ENCODE assay signal across 12 cellular contexts in genomic region chr12:114691810-114692557, GRCh38. TPM values are rescaled to one million over a fixed set of nuclear protein-coding genes. Genes with fewer than 3 reads are reported as not detected.
DNase-seq lines count a peak whose midpoint lies in the region; ATAC-seq and TF ChIP-seq lines count a peak whose summit lies in the region.
"Had no signal": no experiment of that assay in that cellular context is flagged by ENCODE, and none has a peak within 500 bp of the region (broad histone marks: within the 10 kb centered on the region; RNA-seq: fewer than 3 reads in every experiment).

No MANE protein-coding gene starts in this region.

- H3K4me2 ChIP-seq in IMR-90 (ENCODE audit: low read depth, low read length) (peak overlapping the region; percentile 96), MM.1S (ENCODE audit: low read depth, low read length) (no peak overlapping the region)

- H3K4me1 ChIP-seq in IMR-90 (ENCODE audit: control insufficient read depth, insufficient read depth, low read length): peaks cover 24% of the 10 kb centered on the region
- peaks cover 7 to 13% of the 10 kb centered on the region in 2 donors for H3K4me1 ChIP-seq in duodenal mucosa (ENCODE audit: control insufficient read depth in 1 of 2, insufficient read depth in 2 of 2, low read length in 2 of 2)
- H3K4me1 ChIP-seq in lung (ENCODE audit: control insufficient read depth in 2 of 2, insufficient read depth in 2 of 2, low read length in 2 of 2): peaks cover 0 to under 1% of the 10 kb centered on the region in 2 donors
- peaks cover 0 to 12% of the 10 kb centered on the region in 2 donors for H3K4me1 ChIP-seq in thoracic aorta (ENCODE audit: control insufficient read depth in 1 of 2, low read depth in 2 of 2)
- H3K4me1 ChIP-seq in MM.1S (ENCODE audit: low read length): no peaks in the 10 kb centered on the region
- no peaks in the 10 kb centered on the region for H3K4me1 ChIP-seq in SJCRH30

- H2AK9ac ChIP-seq in IMR-90 (replicated peaks; ENCODE audit: low read depth, low read length, poor library complexity): peak overlapping the region; percentile 92

- peak overlapping the region; percentile 96; the same call in 2 of the 3 replicates for H2BK15ac ChIP-seq in IMR-90 (ENCODE audit: low read depth, low read length)

- no peak for TF ChIP-seq RAD21 in IMR-90 (IDR thresholded peaks at IDR 0.05; ENCODE audit: low read length)

- ATAC-seq in IMR-90 (ENCODE audit: low read depth) (peak; percentile 27), lung (ENCODE audit: insufficient read depth, low FRiP score) (no peak), thoracic aorta (ENCODE audit: insufficient number of reproducible peaks, low FRiP score, low read depth) (no peak)
- no peak for ATAC-seq in activated CD4-positive, alpha-beta T cell treated with anti-CD3 and anti-CD28 coated beads for 36 hours

- H3K27me3 ChIP-seq in IMR-90 (ENCODE audit: control insufficient read depth, insufficient read depth, low read length) (no peaks in the 10 kb centered on the region), duodenal mucosa (ENCODE audit: control insufficient read depth in 1 of 2, insufficient read depth in 2 of 2, low read length in 2 of 2) (peaks cover 60 to 95% of the 10 kb centered on the region in 2 donors), lung (ENCODE audit: control insufficient read depth, insufficient read depth) (no peaks in the 10 kb centered on the region), thoracic aorta (replicated peaks; ENCODE audit: insufficient read depth) (peaks cover 33% of the 10 kb centered on the region), MM.1S (replicated peaks; ENCODE audit: insufficient read depth, low read length) (no peaks in the 10 kb centered on the region; the same call in 1 of the 2 replicates), SJCRH30 (no peaks in the 10 kb centered on the region; the same call in 1 of the 2 replicates)

- H4K91ac ChIP-seq in IMR-90 (ENCODE audit: insufficient read depth, low read depth, low read length): peak overlapping the region; percentile 96

- H3K9me1 ChIP-seq in IMR-90 (ENCODE audit: insufficient read depth, low read length): peaks cover 4% of the 10 kb centered on the region

- in situ Hi-C loops in IMR-90 (cut with MboI; ENCODE audit: low sequenced_read_pairs): no loop called here

- H2BK5ac ChIP-seq in IMR-90 (ENCODE audit: low read depth, low read length, poor library complexity, severe bottlenecking): peak overlapping the region; percentile 49

- H3K27ac ChIP-seq in IMR-90 (ENCODE audit: insufficient read depth, low read length) (peak overlapping the region; percentile 83), duodenal mucosa (ENCODE audit: low read depth, low read length) (no peak overlapping the region), lung (ENCODE audit: low read depth in 1 of 2, low read length in 1 of 2) (peak overlapping the region in 1 of 2 donors; percentile 87), thoracic aorta (no peak overlapping the region), MM.1S (ENCODE audit: low read length) (no peak overlapping the region), SJCRH30 (no peak overlapping the region)

- H2BK20ac ChIP-seq in IMR-90 (ENCODE audit: low read depth, low read length): peak overlapping the region; percentile 92

- peak overlapping the region; percentile 97 for H3K14ac ChIP-seq in IMR-90 (replicated peaks; ENCODE audit: low read depth, low read length)

- H2AK5ac ChIP-seq in IMR-90 (ENCODE audit: low read depth, low read length): peak overlapping the region; percentile 21

- peak overlapping the region; percentile 98 for H4K5ac ChIP-seq in IMR-90 (ENCODE audit: low read depth, low read length)

- POLR2A ChIA-PET in IMR-90 (lab: Charles Lee; ENCODE audit: unreplicated experiment): interaction anchor here (0.6 to 1.0 kb wide), 5 partner anchors 53 to 242 kb away, joined by 3 to 13 read pairs (median 6); no protein-coding TSS in a partner anchor
- POLR2A ChIA-PET in activated CD4-positive, alpha-beta T cell treated with anti-CD3 and anti-CD28 coated beads for 36 hours (lab: Charles Lee): no interaction called here

- peaks cover 16 to 48% of the 10 kb centered on the region in 2 experiments; a peak in 3 of 4 replicates for H3K79me1 ChIP-seq in IMR-90 (ENCODE audit: low read depth in 1 of 2, low read length in 2 of 2)

- peak overlapping the region; percentile 93 for H2AFZ ChIP-seq in IMR-90 (replicated peaks; ENCODE audit: low read length, poor library complexity)
- H2AFZ ChIP-seq in MM.1S (ENCODE audit: low read length): no peak overlapping the region

- H3K36me3 Mint-ChIP-seq in activated CD4-positive, alpha-beta T cell treated with anti-CD3 and anti-CD28 coated beads for 36 hours (ENCODE audit: low read depth): no peaks in the 10 kb centered on the region

- H3K36me3 ChIP-seq in IMR-90 (ENCODE audit: control insufficient read depth, insufficient read depth, low read length) (no peaks in the 10 kb centered on the region), duodenal mucosa (ENCODE audit: control insufficient read depth in 1 of 2, insufficient read depth in 2 of 2, low read length in 2 of 2) (no peaks in the 10 kb centered on the region), lung (ENCODE audit: control insufficient read depth in 2 of 2, insufficient read depth in 2 of 2, low read length in 2 of 2) (no peaks in the 10 kb centered on the region), thoracic aorta (no peaks in the 10 kb centered on the region), MM.1S (replicated peaks; ENCODE audit: insufficient read depth, low read length) (no peaks in the 10 kb centered on the region), SJCRH30 (no peaks in the 10 kb centered on the region)

- H3K56ac ChIP-seq in IMR-90 (ENCODE audit: extremely low read depth, insufficient read depth, low read length): peak overlapping the region; percentile 61; the same call in 1 of the 2 replicates

- no peak; the same call in 1 of the 2 replicates for TF ChIP-seq POLR2A in IMR-90 (IDR thresholded peaks at IDR 0.05; ENCODE audit: low read depth, low read length)

- H3K9me3 ChIP-seq in IMR-90 (ENCODE audit: control insufficient read depth, insufficient read depth, low read length) (no peaks in the 10 kb centered on the region), duodenal mucosa (ENCODE audit: control insufficient read depth in 1 of 2, low read length in 2 of 2) (no peaks in the 10 kb centered on the region), lung (ENCODE audit: control insufficient read depth in 2 of 2, insufficient read depth in 1 of 2, low read length in 1 of 2) (no peaks in the 10 kb centered on the region), thoracic aorta (no peaks in the 10 kb centered on the region), MM.1S (replicated peaks; ENCODE audit: insufficient read depth, low read length) (no peaks in the 10 kb centered on the region), SJCRH30 (replicated peaks) (no peaks in the 10 kb centered on the region)

- H4K20me1 ChIP-seq in IMR-90 (ENCODE audit: insufficient read depth, low read length): no peaks in the 10 kb centered on the region
- no peaks in the 10 kb centered on the region for H4K20me1 ChIP-seq in MM.1S (ENCODE audit: insufficient read depth, low read length)

- peak overlapping the region; percentile 85 for H3K18ac ChIP-seq in IMR-90 (ENCODE audit: low read depth, low read length)

- H3K9ac ChIP-seq in IMR-90 (ENCODE audit: low read depth, low read length) (peak overlapping the region; percentile 85), duodenal mucosa (ENCODE audit: low read depth in 1 of 2, low read length in 2 of 2) (peak overlapping the region; percentile 17 to 51), MM.1S (ENCODE audit: low read length) (no peak overlapping the region)

- peaks cover 2% of the 10 kb centered on the region for H3K4me1 Mint-ChIP-seq in activated CD4-positive, alpha-beta T cell treated with anti-CD3 and anti-CD28 coated beads for 36 hours
- H3K4me1 Mint-ChIP-seq: central memory CD8-positive, alpha-beta T cell had no signal

- H3K4me3 Mint-ChIP-seq in activated CD4-positive, alpha-beta T cell treated with anti-CD3 and anti-CD28 coated beads for 36 hours: no peak overlapping the region
- H3K4me3 Mint-ChIP-seq: central memory CD8-positive, alpha-beta T cell had no signal

- dilution Hi-C loops in IMR-90 (cut with HindIII; ENCODE audit: low sequenced_read_pairs, unreplicated experiment): no loop called here

- peak overlapping the region; percentile 93 for H2BK120ac ChIP-seq in IMR-90 (ENCODE audit: low read depth, low read length)

- WGBS in IMR-90 (ENCODE audit: extremely low coverage in 2 of 2, insufficient read length in 1 of 2), 2 experiments: 10% methylated on average over 10 of the region's 57 CpGs; no CpG with 5 or more reads in 1 of the 2 experiments
- WGBS in lung, 2 donors: 17 to 23% methylated on average over 56 to 57 of the region's 57 CpGs

- no peaks in the 10 kb centered on the region for H3K9me3 Mint-ChIP-seq in activated CD4-positive, alpha-beta T cell treated with anti-CD3 and anti-CD28 coated beads for 36 hours (ENCODE audit: low read depth)
- H3K9me3 Mint-ChIP-seq: central memory CD8-positive, alpha-beta T cell had no signal

- H3K4me3 ChIP-seq in IMR-90 (ENCODE audit: insufficient read depth, low read depth, low read length) (peak overlapping the region; percentile 76), duodenal mucosa (ENCODE audit: low read depth in 1 of 2, low read length in 2 of 2) (peak overlapping the region; percentile 69 to 70), lung (peak overlapping the region; percentile 40), thoracic aorta (peak overlapping the region; percentile 56), MM.1S (ENCODE audit: low read length) (no peak overlapping the region), SJCRH30 (no peak overlapping the region)

- CTCF ChIA-PET in IMR-90 (lab: Yijun Ruan, JAX): interaction anchor here (0.5 to 0.7 kb wide), 2 partner anchors 12 to 1061 kb away, joined by 6 read pairs; no protein-coding TSS in a partner anchor
- CTCF ChIA-PET in activated CD4-positive, alpha-beta T cell treated with anti-CD3 and anti-CD28 coated beads for 36 hours (lab: Charles Lee): no interaction called here

- TF ChIP-seq CTCF in IMR-90 (conservative IDR thresholded peaks at IDR 0.05; ENCODE audit: low read depth, low read length) (no peak), lung (IDR thresholded peaks at IDR 0.05; ENCODE audit: control extremely low read depth, extremely low read depth) (no peak), thoracic aorta (IDR thresholded peaks at IDR 0.05) (no peak), MM.1S (IDR thresholded peaks at IDR 0.05; ENCODE audit: low read length) (no peak)

- H3K27me3 Mint-ChIP-seq in activated CD4-positive, alpha-beta T cell treated with anti-CD3 and anti-CD28 coated beads for 36 hours: peaks cover 85% of the 10 kb centered on the region

- H3K27ac Mint-ChIP-seq in activated CD4-positive, alpha-beta T cell treated with anti-CD3 and anti-CD28 coated beads for 36 hours: no peak overlapping the region

- no peaks in the 10 kb centered on the region for H3F3A ChIP-seq in MM.1S (ENCODE audit: insufficient read depth, low read length)

- no peaks in the 10 kb centered on the region for H3K79me2 ChIP-seq in MM.1S (ENCODE audit: low read length)

- peak overlapping the region; percentile 98 for H3K23ac ChIP-seq in IMR-90 (ENCODE audit: low read depth, low read length)

- H3K4ac ChIP-seq in IMR-90 (ENCODE audit: low read depth, low read length): peak overlapping the region; percentile 97

- no TSS peak for BruUV-seq in IMR-90 (replicated peaks; lab: Mats Ljungman, UMichigan)

- no peak for DNase-seq in IMR-90
- no peak for DNase-seq in lung (ENCODE audit: low spot score)
- DNase-seq in thoracic aorta (ENCODE audit: low spot score): no peak
- DNase-seq in activated CD4-positive, alpha-beta T cell treated with anti-CD3 and anti-CD28 coated beads for 36 hours: no peak
- DNase-seq in MM.1S: no peak
- DNase-seq in SJCRH30: no peak
- DNase-seq: activated T-cell treated with anti-CD3 and anti-CD28 coated beads, Interleukin-2, amount 50 U/mL, for 1 hour; NCI-H774; stimulated activated naive CD4-positive, alpha-beta T cell; T-helper 2 cell had no signal

- intact Hi-C loops in IMR-90 (cut with micrococcal nuclease): no loop called here
- intact Hi-C loops in activated CD4-positive, alpha-beta T cell treated with anti-CD3 and anti-CD28 coated beads for 36 hours (cut with DNase I, micrococcal nuclease): loop anchor here in 1 of 2 experiments (10.0 kb wide), 2 partner anchors 247 to 287 kb away; partner anchors contain the start of gene TBX5

- H4K8ac ChIP-seq in IMR-90 (ENCODE audit: low read depth in 2 of 2, low read length in 2 of 2): peak overlapping the region; percentile 69 to 87

- H3K9me2 ChIP-seq in MM.1S (replicated peaks; ENCODE audit: insufficient read depth, low read length): no peaks in the 10 kb centered on the region

RNA-seq across cellular contexts. Expression of gene TBX3, which starts 8.0 kb away (rescaled TPM):
- total RNA-seq in IMR-90 (2012; rRNA removed) (15.8 and 18.6 TPM in 2 replicates), lung (100 to 1,000 TPM in 1 of 2 donors, 10 to 100 TPM in 1; 48.4 to 126 TPM), thoracic aorta (1 to 10 TPM in 1 of 2 donors, under 1 TPM in 1; 0.81 to 3.5 TPM)
- polyA plus RNA-seq in IMR-90 (2012; rRNA removed) (40.5 and 44.9 TPM in 2 replicates), lung (10 to 100 TPM; 19.3 to 30.8 TPM)
- polyA plus RNA-seq in IMR-90 (2012; cell fraction: cytosol; rRNA removed): 13.1 and 30.1 TPM in 2 replicates
- polyA plus RNA-seq in IMR-90 (2012; cell fraction: nucleus; rRNA removed; ENCODE audit: low replicate concordance): 165 and 239 TPM in 2 replicates
- total RNA-seq in activated CD4-positive, alpha-beta T cell treated with anti-CD3 and anti-CD28 coated beads for 36 hours: not detected
- not detected in 2 replicates for total RNA-seq in SJCRH30 (2014; rRNA removed; shearing (Covaris generic))

Comparison
In these comparisons a context has a peak if more than half of its experiments do, and no peak if none do; other contexts are left out.
1. H3K4me3 ChIP-seq: peak in IMR-90 (single experiment), duodenal mucosa (2 of 2), lung (single experiment) and thoracic aorta (single experiment); none in MM.1S (single experiment) and SJCRH30 (single experiment).